Comparison of ENCODE assay signal across 8 cellular contexts in the genomic region with DNA sequence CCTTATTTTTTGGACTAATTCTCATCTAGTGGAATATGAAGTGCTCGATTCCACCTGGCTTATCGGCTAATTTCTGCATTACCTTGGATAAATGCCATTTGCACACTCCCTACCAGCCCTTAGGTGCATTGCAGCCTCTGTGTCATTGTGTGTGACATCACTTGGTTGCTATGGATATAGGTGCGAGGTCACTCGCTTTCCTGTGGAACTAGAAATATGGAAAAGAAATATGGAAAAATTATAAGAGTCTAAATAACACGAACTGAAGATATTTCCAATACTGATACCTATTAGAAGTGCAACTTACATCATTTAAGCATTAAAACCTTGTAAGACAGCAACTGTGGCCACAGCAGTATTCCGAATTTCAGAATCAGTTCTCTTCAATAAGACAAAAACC. TPM values are rescaled to one million over a fixed set of nuclear protein-coding genes. Genes with fewer than 3 reads are reported as not detected.
A peak's percentile ranks its signal among the peaks of the same experiment; 100 is the strongest.
DNase-seq lines count a peak whose midpoint lies in the region; ATAC-seq and TF ChIP-seq lines count a peak whose summit lies in the region.

No MANE protein-coding gene starts in this region.

- peak overlapping the region; percentile 85 for H3K4me2 ChIP-seq in HCT116 (ENCODE audit: low read length)

- H3K79me2 ChIP-seq in HCT116 (ENCODE audit: insufficient read depth, low read length): peaks cover 69% of the 10 kb centered on the region

- intact Hi-C loops in HCT116 (cut with micrococcal nuclease) (loop anchor here (1.0 kb wide), 1 partner anchor 9 kb away; no protein-coding TSS in a partner anchor), sigmoid colon (cut with DNase I) (loop anchor here (5.0 kb wide), 1 partner anchor 180 kb away; no protein-coding TSS in a partner anchor)

- ATAC-seq in HCT116 (no peak), omental fat pad (ENCODE audit: low FRiP score) (no peak), GM21529 (IDR thresholded peaks at IDR 0.05; ENCODE audit: unreplicated experiment) (no peak), GM19324 (IDR thresholded peaks at IDR 0.05; ENCODE audit: low FRiP score, unreplicated experiment) (no peak)

- no TSS peak for BruUV-seq in HCT116 (replicated peaks; lab: Mats Ljungman, UMichigan)

- 20 to 64% methylated on average over 6 of the region's 6 CpGs for WGBS in sigmoid colon, 2 donors

- no peak for TF ChIP-seq RAD21 in HCT116 (IDR thresholded peaks at IDR 0.05; ENCODE audit: low read depth)

- CTCF ChIA-PET in AG04450 (lab: Charles Lee) (no interaction called here), HCT116 (lab: Charles Lee) (no interaction called here)

- peaks cover 51% of the 10 kb centered on the region; the same call in 1 of the 2 replicates for H4K20me1 ChIP-seq in HCT116 (ENCODE audit: insufficient read depth)

- RAD21 ChIA-PET in HCT116 (lab: Charles Lee; ENCODE audit: low non-redundant PET in 1 of 2, low total read pairs in 2 of 2, uncharacterized antibody in 2 of 2, unreplicated experiment in 2 of 2): no interaction called here

- POLR2A ChIA-PET in AG04450 (lab: Yijun Ruan, JAX): no interaction called here
- POLR2A ChIA-PET in HCT116 (lab: Charles Lee): no interaction called here

- TF ChIP-seq POLR2A in HCT116 (IDR thresholded peaks at IDR 0.05; ENCODE audit: borderline replicate concordance, extremely low read depth, insufficient read depth, insufficient read length) (no peak), sigmoid colon (IDR thresholded peaks at IDR 0.05) (no peak)

- H3K27ac ChIP-seq in AG04450 (ENCODE audit: low read depth, low read length): no peak overlapping the region
- no peak overlapping the region for H3K27ac ChIP-seq in HCT116 (ENCODE audit: low read depth, low read length)
- H3K27ac ChIP-seq in SJSA1: peak overlapping the region; percentile 99
- H3K27ac ChIP-seq in sigmoid colon: peak overlapping the region; percentile 90 to 100 (median 98)

- H3K9ac ChIP-seq in HCT116 (ENCODE audit: low read length): peak overlapping the region; percentile 99

- no peak for TF ChIP-seq EP300 in sigmoid colon (IDR thresholded peaks at IDR 0.05)

- H3K4me1 ChIP-seq in HCT116 (ENCODE audit: control insufficient read depth in 1 of 2, insufficient read depth in 2 of 2, low read length in 2 of 2): peaks cover 23 to 56% of the 10 kb centered on the region in 2 experiments
- peaks cover 23% of the 10 kb centered on the region for H3K4me1 ChIP-seq in SJSA1 (replicated peaks)
- peaks cover 4 to 61% (median 56%) of the 10 kb centered on the region in 4 donors for H3K4me1 ChIP-seq in sigmoid colon

- no peaks in the 10 kb centered on the region for H3K27me3 ChIP-seq in AG04450 (ENCODE audit: control insufficient read depth, insufficient read depth, low read length)
- no peaks in the 10 kb centered on the region for H3K27me3 ChIP-seq in HCT116 (ENCODE audit: insufficient read depth, low read length)
- no peaks in the 10 kb centered on the region for H3K27me3 ChIP-seq in SJSA1 (replicated peaks)
- no peaks in the 10 kb centered on the region for H3K27me3 ChIP-seq in sigmoid colon

- H3K4me3 ChIP-seq in AG04450 (ENCODE audit: low read depth, low read length): peak overlapping the region; percentile 89
- peak overlapping the region in 1 of 2 experiments; percentile 98; a peak in 1 of 4 replicates for H3K4me3 ChIP-seq in HCT116 (replicated peaks in 1 of 2; ENCODE audit: low read depth in 1 of 2, low read length in 2 of 2)
- H3K4me3 ChIP-seq in SJSA1: peak overlapping the region; percentile 91
- peak overlapping the region; percentile 88 for H3K4me3 ChIP-seq in fibroblast of the aortic adventitia (ENCODE audit: low read depth, low read length)
- peak overlapping the region in 3 of 4 donors; percentile 60 to 84 (median 79) for H3K4me3 ChIP-seq in sigmoid colon

- DNase-seq in AG04450 (ENCODE audit: low read depth, low spot score) (no peak), HCT116 (ENCODE audit: low read depth, low spot score) (no peak), SJSA1 (ENCODE audit: low read depth in 1 of 2, low spot score in 2 of 2) (no peak), fibroblast of the aortic adventitia (ENCODE audit: low read depth) (peak; percentile 39), sigmoid colon (peak; percentile 40), omental fat pad (ENCODE audit: low spot score) (no peak)

- no peaks in the 10 kb centered on the region for H3K9me2 ChIP-seq in HCT116 (ENCODE audit: insufficient read depth)

- peaks cover 4% of the 10 kb centered on the region; the same call in 1 of the 2 replicates for H3K9me3 ChIP-seq in AG04450 (ENCODE audit: control insufficient read depth, insufficient read depth, low read length)
- H3K9me3 ChIP-seq in HCT116 (ENCODE audit: control insufficient read depth in 1 of 2, insufficient read depth in 1 of 2, low read depth in 1 of 2, low read length in 2 of 2): no peaks in the 10 kb centered on the region
- H3K9me3 ChIP-seq in SJSA1 (replicated peaks): no peaks in the 10 kb centered on the region
- no peaks in the 10 kb centered on the region for H3K9me3 ChIP-seq in sigmoid colon

- TF ChIP-seq CTCF in AG04450 (IDR thresholded peaks at IDR 0.05; ENCODE audit: low read depth, low read length) (no peak), HCT116 (IDR thresholded peaks at IDR 0.05 in 2 of 3, conservative IDR thresholded peaks at IDR 0.05 in 1 of 3; ENCODE audit: borderline replicate concordance in 1 of 3, insufficient read depth in 1 of 3, low read depth in 2 of 3, low read length in 2 of 3) (no peak), fibroblast of the aortic adventitia (IDR thresholded peaks at IDR 0.05; ENCODE audit: insufficient read depth, low read length) (peak; percentile 9), sigmoid colon (IDR thresholded peaks at IDR 0.05) (no peak), omental fat pad (IDR thresholded peaks at IDR 0.05) (no peak)

- H2AFZ ChIP-seq in HCT116 (ENCODE audit: low read depth, low read length, poor library complexity, severe bottlenecking): no peak overlapping the region

- peaks cover 11 to 48% of the 10 kb centered on the region in 2 experiments for H3K36me3 ChIP-seq in HCT116 (ENCODE audit: control insufficient read depth in 1 of 2, insufficient read depth in 2 of 2, low read length in 2 of 2)
- H3K36me3 ChIP-seq in SJSA1: peaks cover 58% of the 10 kb centered on the region
- peaks cover 0 to 9% (median 0%) of the 10 kb centered on the region in 4 donors for H3K36me3 ChIP-seq in sigmoid colon

TF ChIP-seq in HCT116, 20 proteins besides CTCF, POLR2A, EP300 and RAD21 (continues in another document):
- TF ChIP-seq FOSL1 (IDR thresholded peaks at IDR 0.05; ENCODE audit: low read depth) (no peak), ZNF274 (IDR thresholded peaks at IDR 0.05; ENCODE audit: low read depth, low read length) (no peak), TCF7L2 (IDR thresholded peaks at IDR 0.05; ENCODE audit: borderline replicate concordance, extremely low read depth, insufficient read depth, insufficient read length) (no peak), SP1 (IDR thresholded peaks at IDR 0.05; ENCODE audit: low read depth) (no peak), YY1 (IDR thresholded peaks at IDR 0.05; ENCODE audit: extremely low read depth, insufficient replicate concordance, low read depth, low read length) (no peak)
- TF ChIP-seq, protein P1, sequence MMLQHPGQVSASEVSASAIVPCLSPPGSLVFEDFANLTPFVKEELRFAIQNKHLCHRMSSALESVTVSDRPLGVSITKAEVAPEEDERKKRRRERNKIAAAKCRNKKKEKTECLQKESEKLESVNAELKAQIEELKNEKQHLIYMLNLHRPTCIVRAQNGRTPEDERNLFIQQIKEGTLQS (IDR thresholded peaks at IDR 0.05): no peak
- TF ChIP-seq, protein P2, sequence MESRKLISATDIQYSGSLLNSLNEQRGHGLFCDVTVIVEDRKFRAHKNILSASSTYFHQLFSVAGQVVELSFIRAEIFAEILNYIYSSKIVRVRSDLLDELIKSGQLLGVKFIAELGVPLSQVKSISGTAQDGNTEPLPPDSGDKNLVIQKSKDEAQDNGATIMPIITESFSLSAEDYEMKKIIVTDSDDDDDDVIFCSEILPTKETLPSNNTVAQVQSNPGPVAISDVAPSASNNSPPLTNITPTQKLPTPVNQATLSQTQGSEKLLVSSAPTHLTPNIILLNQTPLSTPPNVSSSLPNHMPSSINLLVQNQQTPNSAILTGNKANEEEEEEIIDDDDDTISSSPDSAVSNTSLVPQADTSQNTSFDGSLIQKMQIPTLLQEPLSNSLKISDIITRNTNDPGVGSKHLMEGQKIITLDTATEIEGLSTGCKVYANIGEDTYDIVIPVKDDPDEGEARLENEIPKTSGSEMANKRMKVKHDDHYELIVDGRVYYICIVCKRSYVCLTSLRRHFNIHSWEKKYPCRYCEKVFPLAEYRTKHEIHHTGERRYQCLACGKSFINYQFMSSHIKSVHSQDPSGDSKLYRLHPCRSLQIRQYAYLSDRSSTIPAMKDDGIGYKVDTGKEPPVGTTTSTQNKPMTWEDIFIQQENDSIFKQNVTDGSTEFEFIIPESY (IDR thresholded peaks at IDR 0.05; ENCODE audit: extremely low read depth, insufficient replicate concordance, low read length): no peak

RNA-seq across cellular contexts. Expression of a gene that starts 2.0 kb away (rescaled TPM):
- 91.5 and 91.6 TPM in 2 replicates for polyA plus RNA-seq in AG04450 (2011; rRNA removed)
- polyA minus RNA-seq in AG04450 (2011; rRNA and poly(A)+ RNA removed): 117 and 129 TPM in 2 replicates
- total RNA-seq in HCT116 (2021; ENCODE audit: unreplicated experiment): 170 TPM
- 81.0 and 84.8 TPM in 2 replicates for polyA plus RNA-seq in HCT116 (2012)
- total RNA-seq in SJSA1 (2014; rRNA removed; shearing (Covaris generic)): 67.0 and 76.1 TPM in 2 replicates
- total RNA-seq in fibroblast of the aortic adventitia (ENCODE audit: low replicate concordance): 112 and 115 TPM in 2 replicates
- 10 to 100 TPM; 42.5 to 59.0 (median 52.3) TPM for total RNA-seq in sigmoid colon
- polyA plus RNA-seq in sigmoid colon: 10 to 100 TPM; 45.6 to 64.0 (median 62.4) TPM
- 100 to 1,000 TPM in 3 of 4 donors, 10 to 100 TPM in 1; 98.0 to 263 (median 147) TPM for total RNA-seq in omental fat pad

RNA-seq across cellular contexts. Expression of a gene that starts 52.7 kb away (rescaled TPM):
- polyA plus RNA-seq in AG04450 (2011; rRNA removed) (0.45 and 0.57 TPM in 2 replicates), sigmoid colon (1 to 10 TPM in 1 of 3 donors, under 1 TPM in 1, not detected in 1; 0.47 to 1.2 TPM)
- polyA minus RNA-seq in AG04450 (2011; rRNA and poly(A)+ RNA removed): 0.35 and 0.92 TPM in 2 replicates
- total RNA-seq in HCT116 (2021; ENCODE audit: unreplicated experiment) (1.1 TPM), fibroblast of the aortic adventitia (ENCODE audit: low replicate concordance) (0.36 and 1.5 TPM in 2 replicates), sigmoid colon (1 to 10 TPM in 1 of 4 donors, under 1 TPM in 1, not detected in 2; 0.71 to 3.6 TPM), omental fat pad (10 to 100 TPM in 1 of 4 donors, 1 to 10 TPM in 3; 2.1 to 14.6 (median 3.4) TPM)
- polyA plus RNA-seq in HCT116 (2012): 0.87 and 1.1 TPM in 2 replicates
- total RNA-seq in SJSA1 (2014; rRNA removed; shearing (Covaris generic)): 0.34 TPM in 1 of 2 replicates, not detected in the other

RNA-seq across cellular contexts. Expression of a gene that starts 54.4 kb away (rescaled TPM):
- polyA plus RNA-seq in AG04450 (2011; rRNA removed) (290 and 526 TPM in 2 replicates), sigmoid colon (100 to 1,000 TPM; 202 to 340 (median 208) TPM)
- 75.3 and 81.1 TPM in 2 replicates for polyA minus RNA-seq in AG04450 (2011; rRNA and poly(A)+ RNA removed)
- total RNA-seq in HCT116 (2021; ENCODE audit: unreplicated experiment) (524 TPM), fibroblast of the aortic adventitia (ENCODE audit: low replicate concordance) (91.8 and 128 TPM in 2 replicates), sigmoid colon (1,000 to 10,000 TPM in 3 of 4 donors, 100 to 1,000 TPM in 1; 929 to 2,528 (median 1,357) TPM), omental fat pad (100 to 1,000 TPM; 178 to 353 (median 267) TPM)
- 568 and 601 TPM in 2 replicates for polyA plus RNA-seq in HCT116 (2012)
- 119 and 221 TPM in 2 replicates for total RNA-seq in SJSA1 (2014; rRNA removed; shearing (Covaris generic))

Comparison
In these comparisons a context has a peak if more than half of its experiments do, and no peak if none do; other contexts are left out.
1. DNase-seq: peak in fibroblast of the aortic adventitia (single experiment) and sigmoid colon (single experiment); none in AG04450 (single experiment), HCT116 (single experiment), SJSA1 (0 of 2) and omental fat pad (single experiment).
2. H3K27ac ChIP-seq: peak in SJSA1 (single experiment) and sigmoid colon (4 of 4); none in AG04450 (single experiment) and HCT116 (single experiment).